In genomic region chr14:94887591-94887990, GRCh38 we compare ENCODE assay signal across 25 cellular contexts.
"Had no signal": no experiment of that assay in that cellular context is flagged by ENCODE, and none has a peak within 500 bp of the region (broad histone marks: within the 10 kb centered on the region; RNA-seq: fewer than 3 reads in every experiment).

No MANE protein-coding gene starts in this region.

- H3K9ac ChIP-seq: neural progenitor cell had no signal

- H3K4me2 ChIP-seq: neural progenitor cell had no signal

- H3K36me3 ChIP-seq: breast epithelium, gastrocnemius medialis, left lung, neural progenitor cell, right atrium auricular region, transverse colon, uterus had no signal

- H3K4me1 ChIP-seq: breast epithelium, gastrocnemius medialis, left lung, right atrium auricular region, uterus had no signal

- H3K27ac ChIP-seq: breast epithelium, gastrocnemius medialis, left lung, neural progenitor cell, right atrium auricular region, uterus, VCaP had no signal

- DNase-seq: activated CD4-positive, alpha-beta T cell treated with anti-CD3 and anti-CD28 coated beads for 48 hours; activated CD4-positive, alpha-beta T cell treated with anti-CD3 and anti-CD28 coated beads, Interleukin-2, amount 50 U/mL, for 48 hours; activated CD8-positive, alpha-beta memory T cell treated with anti-CD3 and anti-CD28 coated beads, Interleukin-2, amount 50 U/mL, for 4 hours; activated naive CD8-positive, alpha-beta T cell treated with anti-CD3 and anti-CD28 coated beads, Interleukin-2, amount 50 U/mL, for 24 hours; activated T-cell treated with anti-CD3 and anti-CD28 coated beads, Interleukin-2, amount 50 U/mL, for 24 hours; amygdala; dermis blood vessel endothelial cell; effector CD8-positive, alpha-beta T cell; erythroblast; gastrocnemius medialis; glutamatergic neuron; left lung; naive thymus-derived CD4-positive, alpha-beta T cell; stimulated activated naive CD4-positive, alpha-beta T cell treated with Interleukin-2 at 50 U/mL for 16 hours; uterus had no signal

- H2AFZ ChIP-seq: neural progenitor cell had no signal

- ATAC-seq: activated CD4-positive, CD25-positive, alpha-beta regulatory T cell treated with anti-CD3 and anti-CD28 coated beads, Interleukin-2, amount 50 U/mL, for 24 hours; activated naive CD8-positive, alpha-beta T cell treated with anti-CD3 and anti-CD28 coated beads, Interleukin-2, amount 50 U/mL, for 24 hours; gastrocnemius medialis; naive thymus-derived CD4-positive, alpha-beta T cell had no signal

- H3K4me3 ChIP-seq: breast epithelium, gastrocnemius medialis, left lung, lung, neural progenitor cell, right atrium auricular region, uterus had no signal

- FAIRE-seq: colon, islet of Langerhans, TTC549 had no signal

- H3K9me3 ChIP-seq: breast epithelium, gastrocnemius medialis, left lung, right atrium auricular region, transverse colon, uterus had no signal

- H3K27me3 ChIP-seq: breast epithelium, gastrocnemius medialis, right atrium auricular region, transverse colon, uterus had no signal
